Comparison of ENCODE assay signal across 9 cellular contexts in the genomic region with DNA sequence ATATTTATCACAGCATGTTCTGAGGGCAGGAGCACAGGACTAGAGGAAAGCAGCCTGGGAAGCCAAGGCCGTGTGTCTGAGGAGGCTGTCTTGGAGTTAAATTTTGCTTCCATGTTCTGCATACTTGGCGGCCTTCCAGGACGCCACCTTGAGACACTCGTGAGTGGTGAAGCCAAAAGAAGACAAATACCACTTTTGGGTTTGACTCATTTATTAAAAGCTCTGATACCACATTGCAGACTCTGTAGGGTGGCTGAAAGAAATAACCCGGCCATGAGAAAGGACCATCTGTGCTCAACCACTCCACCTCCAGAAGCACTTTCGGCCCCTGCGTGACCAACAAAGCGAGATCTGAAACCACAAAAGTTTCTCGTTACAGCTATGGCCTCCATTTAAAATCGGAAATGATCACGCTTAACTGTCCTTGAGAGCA.
DNase-seq lines count a peak whose midpoint lies in the region; ATAC-seq and TF ChIP-seq lines count a peak whose summit lies in the region.
"Had no signal": no experiment of that assay in that cellular context is flagged by ENCODE, and none has a peak within 500 bp of the region (broad histone marks: within the 10 kb centered on the region; RNA-seq: fewer than 3 reads in every experiment).

No MANE protein-coding gene starts in this region.

- H3K4me1 ChIP-seq in left lung (peaks cover 0 to 2% of the 10 kb centered on the region in 2 donors), transverse colon (peaks cover 8 to 18% (median 14%) of the 10 kb centered on the region in 4 donors)

- H3K36me3 ChIP-seq in left lung (peaks cover 0 to 81% of the 10 kb centered on the region in 2 donors), transverse colon (peaks cover 0 to 41% (median 15%) of the 10 kb centered on the region in 4 donors)

- WGBS in transverse colon (ENCODE audit: low coverage in 1 of 2), 2 donors = 81 to 87% methylated on average over 6 to 11 of the region's 11 CpGs

- H3K27ac ChIP-seq in left lung (peak overlapping the region in 1 of 2 donors; percentile 28), transverse colon (no peak overlapping the region)

- H3K27me3 ChIP-seq in left lung (no peaks in the 10 kb centered on the region), transverse colon (no peaks in the 10 kb centered on the region)

- no peak for DNase-seq in left lung
- no peak for DNase-seq in transverse colon
- no peak for DNase-seq in COR-L47 (lab: John Stamatoyannopoulos, UW)
- no peak for DNase-seq in NCI-H748 treated with DMSO at 0.1 percent for 48 hours (lab: John Stamatoyannopoulos, UW)
- DNase-seq: activated naive CD4-positive, alpha-beta T cell treated with anti-CD3 and anti-CD28 coated beads for 36 hours had no signal

- no peak for TF ChIP-seq POLR2A in transverse colon (IDR thresholded peaks at IDR 0.05)

- H3K4me3 ChIP-seq in left lung = no peak overlapping the region
- H3K4me3 ChIP-seq in transverse colon = no peak overlapping the region

- peak; percentile 99 for ATAC-seq in GM19025 (IDR thresholded peaks at IDR 0.05; ENCODE audit: low read depth, unreplicated experiment)
- ATAC-seq in HG02571 (IDR thresholded peaks at IDR 0.05; ENCODE audit: unreplicated experiment) = peak; percentile 96
- peak; percentile 66 for ATAC-seq in HG03469 (IDR thresholded peaks at IDR 0.05; ENCODE audit: unreplicated experiment)
- peak; percentile 62 for ATAC-seq in left lung
- no peak for ATAC-seq in GM21717 (IDR thresholded peaks at IDR 0.05; ENCODE audit: unreplicated experiment)

- no peaks in the 10 kb centered on the region for H3K9me3 ChIP-seq in left lung
- no peaks in the 10 kb centered on the region for H3K9me3 ChIP-seq in transverse colon

- no peak for TF ChIP-seq EP300 in transverse colon (IDR thresholded peaks at IDR 0.05; ENCODE audit: low read depth)

- intact Hi-C loops in left lung (cut with DNase I) (no loop called here), transverse colon (cut with DNase I; ENCODE audit: low total_unique reads) (no loop called here)

- in situ Hi-C loops in transverse colon (cut with MboI; ENCODE audit: low pct_ligation_motif_present in 1 of 4, low pct_unique_long_range_greater_than_20kb in 1 of 4, low sequenced_read_pairs in 3 of 4) = no loop called here

- no peak for TF ChIP-seq CTCF in left lung (IDR thresholded peaks at IDR 0.05)
- TF ChIP-seq CTCF in transverse colon (IDR thresholded peaks at IDR 0.05) = no peak
